8 cellular contexts compared by ENCODE assay signal in the genomic region with DNA sequence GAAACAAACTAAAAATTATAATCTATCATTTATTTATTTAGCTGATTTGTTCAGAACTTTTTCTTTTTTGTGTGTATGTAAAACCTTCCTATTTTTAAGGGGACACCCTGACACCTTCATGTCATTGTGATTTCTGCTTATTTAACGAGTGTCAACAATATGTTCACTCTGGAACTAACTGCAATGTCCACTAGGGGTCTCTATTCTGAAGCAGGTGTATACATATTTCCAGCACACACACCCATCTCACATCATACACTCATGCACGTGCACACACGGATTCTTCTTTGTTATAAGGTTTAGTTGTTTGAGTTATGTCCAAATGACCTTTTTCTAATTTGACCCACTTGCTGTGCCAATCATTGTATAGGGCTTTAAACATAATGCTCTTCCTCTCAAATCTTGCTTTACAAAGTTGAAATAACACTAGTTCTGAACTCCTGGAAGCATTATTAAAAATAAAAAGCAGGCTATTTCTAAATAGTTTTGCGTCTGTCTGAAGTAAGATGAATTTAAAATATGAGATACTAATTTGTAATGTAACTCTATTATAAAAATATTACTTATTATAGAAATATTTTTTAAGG. TPM values are rescaled to one million over a fixed set of nuclear protein-coding genes. Genes with fewer than 3 reads are reported as not detected.
DNase-seq lines count a peak whose midpoint lies in the region; ATAC-seq, FAIRE-seq and TF ChIP-seq lines count a peak whose summit lies in the region.

No MANE protein-coding gene starts in this region.

- H3K4me3 ChIP-seq in small intestine (ENCODE audit: low read depth in 1 of 2, low read length in 2 of 2), result no peak overlapping the region

- TF ChIP-seq CTCF in D721Med (IDR thresholded peaks at IDR 0.05; ENCODE audit: insufficient read depth, missing control alignments), result peak; percentile 83
- TF ChIP-seq CTCF in glutamatergic neuron (IDR thresholded peaks at IDR 0.05; ENCODE audit: partially characterized antibody, unreplicated experiment), result peak; percentile 88

- no peaks in the 10 kb centered on the region for H3K36me3 ChIP-seq in small intestine (ENCODE audit: control insufficient read depth in 2 of 2, insufficient read depth in 2 of 2, low read length in 2 of 2)

- 26 to 33% (median 28%) methylated on average over 4 of the region's 4 CpGs for WGBS in small intestine, 3 donors

- no peaks in the 10 kb centered on the region for H3K27me3 Mint-ChIP-seq in glutamatergic neuron (ENCODE audit: unreplicated experiment)
- H3K27me3 Mint-ChIP-seq in activated CD4-positive, alpha-beta memory T cell treated with anti-CD3 and anti-CD28 coated beads for 36 hours, result no peaks in the 10 kb centered on the region

- intact Hi-C loops in activated CD4-positive, alpha-beta memory T cell treated with anti-CD3 and anti-CD28 coated beads for 36 hours (cut with micrococcal nuclease), result loop anchor here (1.0 kb wide), 1 partner anchor 875 kb away; no protein-coding TSS in a partner anchor

- H3K27ac Mint-ChIP-seq in glutamatergic neuron (ENCODE audit: unreplicated experiment), result no peak overlapping the region
- no peak overlapping the region for H3K27ac Mint-ChIP-seq in activated CD4-positive, alpha-beta memory T cell treated with anti-CD3 and anti-CD28 coated beads for 36 hours

- H3K9me3 ChIP-seq in small intestine (ENCODE audit: control insufficient read depth, low read depth), result no peaks in the 10 kb centered on the region

- H3K4me1 ChIP-seq in small intestine (ENCODE audit: control insufficient read depth in 2 of 2, insufficient read depth in 1 of 2, low read depth in 1 of 2, low read length in 1 of 2), result no peaks in the 10 kb centered on the region

- FAIRE-seq in D721Med (lab: Jason Lieb, UNC) (peak; percentile 95), GM19239 (lab: Jason Lieb, UNC) (peak; percentile 73), TTC549 (lab: Jason Lieb, UNC) (peak; percentile 3), small intestine (lab: Jason Lieb, UNC) (peak; percentile 39)

- peak; percentile 99 for ATAC-seq in HG03103 (IDR thresholded peaks at IDR 0.05; ENCODE audit: low read depth, unreplicated experiment)

- H3K27ac ChIP-seq in small intestine (ENCODE audit: low read depth in 1 of 2, low read length in 1 of 2), result no peak overlapping the region

- no peaks in the 10 kb centered on the region for H3K9me3 Mint-ChIP-seq in glutamatergic neuron (ENCODE audit: unreplicated experiment)
- H3K9me3 Mint-ChIP-seq in activated CD4-positive, alpha-beta memory T cell treated with anti-CD3 and anti-CD28 coated beads for 36 hours, result no peaks in the 10 kb centered on the region

- CTCF ChIA-PET in activated CD4-positive, alpha-beta memory T cell treated with anti-CD3 and anti-CD28 coated beads for 36 hours (lab: Charles Lee), result interaction anchor here (0.6 to 1.5 kb wide), 11 partner anchors 9 to 876 kb away, joined by 3 to 8 read pairs (median 4); partner anchors contain the start of gene E2F7

- no peaks in the 10 kb centered on the region for H3K36me3 Mint-ChIP-seq in glutamatergic neuron (ENCODE audit: unreplicated experiment)
- peaks cover 9% of the 10 kb centered on the region for H3K36me3 Mint-ChIP-seq in activated CD4-positive, alpha-beta memory T cell treated with anti-CD3 and anti-CD28 coated beads for 36 hours

- no peaks in the 10 kb centered on the region for H3K27me3 ChIP-seq in small intestine (ENCODE audit: control insufficient read depth in 2 of 2, insufficient read depth in 2 of 2, low read length in 2 of 2)

- H3K4me3 Mint-ChIP-seq in glutamatergic neuron (ENCODE audit: unreplicated experiment), result no peak overlapping the region
- H3K4me3 Mint-ChIP-seq in activated CD4-positive, alpha-beta memory T cell treated with anti-CD3 and anti-CD28 coated beads for 36 hours, result no peak overlapping the region

- POLR2A ChIA-PET in activated CD4-positive, alpha-beta memory T cell treated with anti-CD3 and anti-CD28 coated beads for 36 hours (lab: Charles Lee), result no interaction called here

- H3K4me1 Mint-ChIP-seq in glutamatergic neuron (ENCODE audit: low read depth, unreplicated experiment), result peaks cover 17% of the 10 kb centered on the region
- peaks cover 2% of the 10 kb centered on the region for H3K4me1 Mint-ChIP-seq in activated CD4-positive, alpha-beta memory T cell treated with anti-CD3 and anti-CD28 coated beads for 36 hours (ENCODE audit: low read depth)

- DNase-seq in D721Med (ENCODE audit: insufficient read length, low spot score) (no peak), GM19239 (ENCODE audit: insufficient read length, low spot score) (peak; percentile 12), NCI-H2107 (lab: John Stamatoyannopoulos, UW) (peak; percentile 53), glutamatergic neuron (no peak), small intestine (peak; percentile 74)
- no peak for DNase-seq in activated CD4-positive, alpha-beta memory T cell treated with anti-CD3 and anti-CD28 coated beads for 36 hours

RNA-seq across cellular contexts. Expression of gene E2F7, which starts 15.5 kb away (rescaled TPM):
- total RNA-seq in glutamatergic neuron (ENCODE audit: unreplicated experiment), result 4.2 TPM
- 1 to 10 TPM in 1 of 3 donors, under 1 TPM in 1, not detected in 1; 0.67 to 1.4 TPM for polyA plus RNA-seq in small intestine
- 1 to 10 TPM; 5.8 to 6.0 TPM for total RNA-seq in activated CD4-positive, alpha-beta memory T cell treated with anti-CD3 and anti-CD28 coated beads for 36 hours

Comparison
In these comparisons a context has a peak if more than half of its experiments do, and no peak if none do; other contexts are left out.
1. DNase-seq: peak in GM19239 (single experiment), NCI-H2107 (single experiment) and small intestine (single experiment); none in D721Med (single experiment), glutamatergic neuron (single experiment) and activated CD4-positive, alpha-beta memory T cell treated with anti-CD3 and anti-CD28 coated beads for 36 hours (single experiment).